1 cellular context compared by ENCODE assay signal in the genomic region with DNA sequence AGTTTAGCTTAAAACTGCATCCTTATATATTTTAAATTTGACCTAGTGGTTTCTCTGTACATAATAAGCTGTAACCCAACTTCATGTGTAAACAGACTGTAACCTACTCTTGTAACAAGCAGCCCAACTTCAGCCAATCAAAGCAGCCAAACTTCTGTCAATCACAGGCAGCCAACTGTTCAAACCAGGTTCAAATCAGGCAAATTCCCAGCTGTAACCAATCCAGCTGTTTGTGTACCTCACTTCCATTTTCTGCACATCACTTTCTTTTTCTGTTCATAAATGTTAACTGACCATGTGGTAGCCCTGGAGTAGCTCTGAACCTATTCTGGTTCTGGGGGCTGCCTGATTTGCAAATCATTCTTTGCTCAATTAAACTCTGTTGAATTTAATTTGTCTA.
A peak's percentile ranks its signal among the peaks of the same experiment; 100 is the strongest.
TF ChIP-seq lines count a peak whose summit lies in the region.

No MANE protein-coding gene starts in this region.

TF ChIP-seq in GM12878, 131 proteins besides CTCF, POLR2A, EP300 and RAD21:
- TF ChIP-seq, protein P1, sequence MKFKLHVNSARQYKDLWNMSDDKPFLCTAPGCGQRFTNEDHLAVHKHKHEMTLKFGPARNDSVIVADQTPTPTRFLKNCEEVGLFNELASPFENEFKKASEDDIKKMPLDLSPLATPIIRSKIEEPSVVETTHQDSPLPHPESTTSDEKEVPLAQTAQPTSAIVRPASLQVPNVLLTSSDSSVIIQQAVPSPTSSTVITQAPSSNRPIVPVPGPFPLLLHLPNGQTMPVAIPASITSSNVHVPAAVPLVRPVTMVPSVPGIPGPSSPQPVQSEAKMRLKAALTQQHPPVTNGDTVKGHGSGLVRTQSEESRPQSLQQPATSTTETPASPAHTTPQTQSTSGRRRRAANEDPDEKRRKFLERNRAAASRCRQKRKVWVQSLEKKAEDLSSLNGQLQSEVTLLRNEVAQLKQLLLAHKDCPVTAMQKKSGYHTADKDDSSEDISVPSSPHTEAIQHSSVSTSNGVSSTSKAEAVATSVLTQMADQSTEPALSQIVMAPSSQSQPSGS (IDR thresholded peaks at IDR 0.05; ENCODE audit: low read length): no peak
- TF ChIP-seq, protein P2, sequence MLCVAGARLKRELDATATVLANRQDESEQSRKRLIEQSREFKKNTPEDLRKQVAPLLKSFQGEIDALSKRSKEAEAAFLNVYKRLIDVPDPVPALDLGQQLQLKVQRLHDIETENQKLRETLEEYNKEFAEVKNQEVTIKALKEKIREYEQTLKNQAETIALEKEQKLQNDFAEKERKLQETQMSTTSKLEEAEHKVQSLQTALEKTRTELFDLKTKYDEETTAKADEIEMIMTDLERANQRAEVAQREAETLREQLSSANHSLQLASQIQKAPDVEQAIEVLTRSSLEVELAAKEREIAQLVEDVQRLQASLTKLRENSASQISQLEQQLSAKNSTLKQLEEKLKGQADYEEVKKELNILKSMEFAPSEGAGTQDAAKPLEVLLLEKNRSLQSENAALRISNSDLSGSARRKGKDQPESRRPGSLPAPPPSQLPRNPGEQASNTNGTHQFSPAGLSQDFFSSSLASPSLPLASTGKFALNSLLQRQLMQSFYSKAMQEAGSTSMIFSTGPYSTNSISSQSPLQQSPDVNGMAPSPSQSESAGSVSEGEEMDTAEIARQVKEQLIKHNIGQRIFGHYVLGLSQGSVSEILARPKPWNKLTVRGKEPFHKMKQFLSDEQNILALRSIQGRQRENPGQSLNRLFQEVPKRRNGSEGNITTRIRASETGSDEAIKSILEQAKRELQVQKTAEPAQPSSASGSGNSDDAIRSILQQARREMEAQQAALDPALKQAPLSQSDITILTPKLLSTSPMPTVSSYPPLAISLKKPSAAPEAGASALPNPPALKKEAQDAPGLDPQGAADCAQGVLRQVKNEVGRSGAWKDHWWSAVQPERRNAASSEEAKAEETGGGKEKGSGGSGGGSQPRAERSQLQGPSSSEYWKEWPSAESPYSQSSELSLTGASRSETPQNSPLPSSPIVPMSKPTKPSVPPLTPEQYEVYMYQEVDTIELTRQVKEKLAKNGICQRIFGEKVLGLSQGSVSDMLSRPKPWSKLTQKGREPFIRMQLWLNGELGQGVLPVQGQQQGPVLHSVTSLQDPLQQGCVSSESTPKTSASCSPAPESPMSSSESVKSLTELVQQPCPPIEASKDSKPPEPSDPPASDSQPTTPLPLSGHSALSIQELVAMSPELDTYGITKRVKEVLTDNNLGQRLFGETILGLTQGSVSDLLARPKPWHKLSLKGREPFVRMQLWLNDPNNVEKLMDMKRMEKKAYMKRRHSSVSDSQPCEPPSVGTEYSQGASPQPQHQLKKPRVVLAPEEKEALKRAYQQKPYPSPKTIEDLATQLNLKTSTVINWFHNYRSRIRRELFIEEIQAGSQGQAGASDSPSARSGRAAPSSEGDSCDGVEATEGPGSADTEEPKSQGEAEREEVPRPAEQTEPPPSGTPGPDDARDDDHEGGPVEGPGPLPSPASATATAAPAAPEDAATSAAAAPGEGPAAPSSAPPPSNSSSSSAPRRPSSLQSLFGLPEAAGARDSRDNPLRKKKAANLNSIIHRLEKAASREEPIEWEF (IDR thresholded peaks at IDR 0.05; ENCODE audit: insufficient replicate concordance, low read depth, low read length): no peak
- TF ChIP-seq NR2C1 (IDR thresholded peaks at IDR 0.05): no peak
- TF ChIP-seq, protein P3, sequence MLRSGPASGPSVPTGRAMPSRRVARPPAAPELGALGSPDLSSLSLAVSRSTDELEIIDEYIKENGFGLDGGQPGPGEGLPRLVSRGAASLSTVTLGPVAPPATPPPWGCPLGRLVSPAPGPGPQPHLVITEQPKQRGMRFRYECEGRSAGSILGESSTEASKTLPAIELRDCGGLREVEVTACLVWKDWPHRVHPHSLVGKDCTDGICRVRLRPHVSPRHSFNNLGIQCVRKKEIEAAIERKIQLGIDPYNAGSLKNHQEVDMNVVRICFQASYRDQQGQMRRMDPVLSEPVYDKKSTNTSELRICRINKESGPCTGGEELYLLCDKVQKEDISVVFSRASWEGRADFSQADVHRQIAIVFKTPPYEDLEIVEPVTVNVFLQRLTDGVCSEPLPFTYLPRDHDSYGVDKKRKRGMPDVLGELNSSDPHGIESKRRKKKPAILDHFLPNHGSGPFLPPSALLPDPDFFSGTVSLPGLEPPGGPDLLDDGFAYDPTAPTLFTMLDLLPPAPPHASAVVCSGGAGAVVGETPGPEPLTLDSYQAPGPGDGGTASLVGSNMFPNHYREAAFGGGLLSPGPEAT (IDR thresholded peaks at IDR 0.05; ENCODE audit: low read depth): no peak
- TF ChIP-seq HDGF (IDR thresholded peaks at IDR 0.05): no peak
- TF ChIP-seq MYB (IDR thresholded peaks at IDR 0.05; ENCODE audit: borderline replicate concordance, low read depth, low read length): no peak
- TF ChIP-seq, protein P4, sequence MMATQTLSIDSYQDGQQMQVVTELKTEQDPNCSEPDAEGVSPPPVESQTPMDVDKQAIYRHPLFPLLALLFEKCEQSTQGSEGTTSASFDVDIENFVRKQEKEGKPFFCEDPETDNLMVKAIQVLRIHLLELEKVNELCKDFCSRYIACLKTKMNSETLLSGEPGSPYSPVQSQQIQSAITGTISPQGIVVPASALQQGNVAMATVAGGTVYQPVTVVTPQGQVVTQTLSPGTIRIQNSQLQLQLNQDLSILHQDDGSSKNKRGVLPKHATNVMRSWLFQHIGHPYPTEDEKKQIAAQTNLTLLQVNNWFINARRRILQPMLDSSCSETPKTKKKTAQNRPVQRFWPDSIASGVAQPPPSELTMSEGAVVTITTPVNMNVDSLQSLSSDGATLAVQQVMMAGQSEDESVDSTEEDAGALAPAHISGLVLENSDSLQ (IDR thresholded peaks at IDR 0.05): peak; percentile 46; the same call in 1 of the 2 replicates
